ENCODE assay signal across 11 cellular contexts in the genomic region with DNA sequence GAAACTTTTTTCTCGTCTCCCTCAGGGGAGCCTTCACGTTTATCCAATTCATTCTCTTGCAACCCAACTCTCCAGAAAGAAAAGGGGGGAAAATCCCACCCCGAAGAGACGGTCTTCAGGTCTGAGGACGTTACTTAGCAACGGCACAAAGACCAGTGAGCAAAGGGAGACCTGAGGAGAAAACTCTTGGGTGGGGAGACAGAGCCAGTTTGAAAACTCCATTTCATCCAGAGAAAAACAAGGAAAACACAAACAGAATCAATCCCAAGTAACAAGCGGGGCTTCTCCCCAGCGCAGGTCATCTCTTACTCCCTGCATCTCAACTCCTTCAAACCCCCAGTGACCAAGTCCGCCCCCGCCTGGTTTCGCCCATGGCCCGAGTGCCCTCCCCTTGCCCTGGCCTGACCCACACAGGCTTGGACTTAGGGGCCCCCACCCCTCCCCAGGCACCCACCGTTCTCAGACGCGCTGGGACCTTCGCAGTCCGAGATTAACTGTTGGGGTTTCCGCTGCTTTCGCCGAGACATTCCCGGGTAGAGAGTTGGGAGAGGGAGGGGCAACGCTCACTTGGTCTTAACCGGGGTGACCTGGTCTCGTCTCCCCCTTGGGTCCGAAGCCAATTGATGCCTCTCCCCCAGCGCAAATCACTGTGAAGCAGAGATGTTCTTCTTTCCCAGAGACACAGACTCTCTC. TPM values are rescaled to one million over a fixed set of nuclear protein-coding genes. Genes with fewer than 3 reads are reported as not detected.
DNase-seq lines count a peak whose midpoint lies in the region; ATAC-seq, FAIRE-seq and TF ChIP-seq lines count a peak whose summit lies in the region.
"Had no signal": no experiment of that assay in that cellular context is flagged by ENCODE, and none has a peak within 500 bp of the region (broad histone marks: within the 10 kb centered on the region; RNA-seq: fewer than 3 reads in every experiment).

No MANE protein-coding gene starts in this region.

- POLR2A ChIA-PET in GM12878 (lab: Charles Lee), result no interaction called here

- no peak overlapping the region for H2AFZ ChIP-seq in GM12878 (ENCODE audit: control insufficient read depth, low read depth, low read length)

- no peak for FAIRE-seq in GM12878 (lab: Jason Lieb, UNC)

- in situ Hi-C loops in HAP-1 (cut with MboI; ENCODE audit: low sequenced_read_pairs) (no loop called here), GM12878 (cut with MboI) (no loop called here)

- H3K9me3 ChIP-seq in HAP-1 (no peaks in the 10 kb centered on the region), GM12878 (replicated peaks; ENCODE audit: control insufficient read depth, insufficient read depth, low read length) (no peaks in the 10 kb centered on the region), sigmoid colon (no peaks in the 10 kb centered on the region)

- H3K27ac ChIP-seq in GM12878 (ENCODE audit: control insufficient read depth, insufficient read depth), result no peak overlapping the region
- H3K27ac ChIP-seq in sigmoid colon, result no peak overlapping the region

- 0 out of 2 replicates have a peak overlapping the region, but pooled peaks have one; percentile 22 for H3K4me2 ChIP-seq in GM12878 (ENCODE audit: control insufficient read depth, insufficient read depth)

- H3K27me3 ChIP-seq in HAP-1 (ENCODE audit: low read depth) (no peaks in the 10 kb centered on the region), GM12878 (replicated peaks in 1 of 2; ENCODE audit: control insufficient read depth in 2 of 2, insufficient read depth in 2 of 2, low read length in 1 of 2) (peaks cover 5 to 7% of the 10 kb centered on the region in 2 experiments), sigmoid colon (peaks cover 0 to 47% (median 9%) of the 10 kb centered on the region in 3 donors)

- H3K36me3 ChIP-seq in HAP-1 (replicated peaks) (no peaks in the 10 kb centered on the region), GM12878 (ENCODE audit: control insufficient read depth in 2 of 2, insufficient read depth in 2 of 2, low read length in 1 of 2) (no peaks in the 10 kb centered on the region), sigmoid colon (no peaks in the 10 kb centered on the region)

- H3K9ac ChIP-seq in GM12878 (ENCODE audit: control insufficient read depth, insufficient read depth, low read length), result no peak overlapping the region

- no peaks in the 10 kb centered on the region for H3K79me2 ChIP-seq in GM12878 (ENCODE audit: control insufficient read depth, insufficient read depth, low read length)

- RAD21 ChIA-PET in GM12878 (lab: Charles Lee; ENCODE audit: unreplicated experiment), result interaction anchor here (1.0 to 1.2 kb wide), 3 partner anchors 10 to 38 kb away, joined by 3 to 6 read pairs (median 4); a partner anchor contains a TSS

- CTCF ChIA-PET in GM12878 (lab: Yijun Ruan, JAX), result interaction anchor here (0.8 to 2.2 kb wide), 4 partner anchors 10 to 48 kb away, joined by 3 to 10 read pairs (median 4); a partner anchor contains a TSS

- TF ChIP-seq CTCF in GM12878 (IDR thresholded peaks at IDR 0.05 in 2 of 3, conservative IDR thresholded peaks at IDR 0.05 in 1 of 3; ENCODE audit: control insufficient read depth in 2 of 3, extremely low read depth in 1 of 3, insufficient read depth in 1 of 3, low read depth in 3 of 3, low read length in 3 of 3) (no peak), sigmoid colon (IDR thresholded peaks at IDR 0.05) (no peak)

- TF ChIP-seq POLR2A in GM12878 (IDR thresholded peaks at IDR 0.05; ENCODE audit: low read depth, low read length), result no peak
- no peak for TF ChIP-seq POLR2A in sigmoid colon (IDR thresholded peaks at IDR 0.05)

- TF ChIP-seq RAD21 in GM12878 (IDR thresholded peaks at IDR 0.05; ENCODE audit: insufficient read depth, low read depth, low read length), result no peak

- intact Hi-C loops in GM12878 (cut with micrococcal nuclease; ENCODE audit: unreplicated experiment) (no loop called here), sigmoid colon (cut with DNase I) (no loop called here)

- DNase-seq in HAP-1 (ENCODE audit: low spot score in 2 of 2) (peak; percentile 37 to 52), GM12878 (ENCODE audit: low read depth, low spot score) (no peak), iPS-NIHi7 (ENCODE audit: extremely low spot score) (peak; percentile 29), sigmoid colon (no peak), NCI-H2081 treated with DMSO at 0.1 percent for 48 hours (lab: John Stamatoyannopoulos, UW) (no peak), dermis blood vessel endothelial cell (no peak), NCI-H187 treated with DMSO at 0.1 percent for 48 hours (lab: John Stamatoyannopoulos, UW) (no peak)
- DNase-seq: GDM1, immature natural killer cell, SW 1271 had no signal

- H3K4me1 ChIP-seq in HAP-1 (peaks cover 37% of the 10 kb centered on the region), GM12878 (ENCODE audit: control insufficient read depth, insufficient read depth, low read length) (no peaks in the 10 kb centered on the region), sigmoid colon (peaks cover 0 to 14% (median 9%) of the 10 kb centered on the region in 4 donors)

- BruUV-seq in GM12878 (replicated peaks; lab: Mats Ljungman, UMichigan), result no TSS peak

- ATAC-seq in GM12878, result peak; percentile 64
- ATAC-seq in HG02763 (IDR thresholded peaks at IDR 0.05; ENCODE audit: unreplicated experiment), result no peak

- H3K4me3 ChIP-seq in HAP-1 (peak overlapping the region; percentile 37), GM12878 (no peak overlapping the region), sigmoid colon (peak overlapping the region; percentile 26 to 46 (median 40))

- TF ChIP-seq EP300 in GM12878 (IDR thresholded peaks at IDR 0.05; ENCODE audit: borderline replicate concordance in 1 of 2, control insufficient read depth in 1 of 2, low read depth in 2 of 2, low read length in 2 of 2) (no peak), sigmoid colon (IDR thresholded peaks at IDR 0.05) (no peak)

- 6% methylated on average over 22 of the region's 26 CpGs for WGBS in GM12878 (ENCODE audit: insufficient coverage, insufficient replicate concordance, low lambda C conversion rate, missing lambda C conversion rate)
- WGBS in sigmoid colon, 2 donors, result 8% methylated on average over 26 of the region's 26 CpGs

- SMC1A ChIA-PET in GM12878 (lab: Charles Lee; ENCODE audit: uncharacterized antibody, unreplicated experiment), result interaction anchor here (0.6 to 2.8 kb wide), 8 partner anchors 10 to 64 kb away, joined by 3 to 10 read pairs (median 3); a partner anchor contains a TSS

- H4K20me1 ChIP-seq in GM12878 (ENCODE audit: control insufficient read depth, insufficient read depth), result no peaks in the 10 kb centered on the region

RNA-seq across cellular contexts. Expression of a gene that starts 10.4 kb away (rescaled TPM):
- 2.6 and 3.5 TPM in 2 replicates for total RNA-seq in GM12878 (2013; cell fraction: nucleolus; rRNA removed)
- total RNA-seq in GM12878 (2014; rRNA removed) (1.5 and 1.6 TPM in 2 replicates), GM12878 (2014; rRNA removed; fragmentation: Illumina TruSeq; extraction: Trizol) (1.7 and 1.8 TPM in 2 replicates), GM12878 (2021) (6.2 and 6.3 TPM in 2 replicates), sigmoid colon (10 to 100 TPM; 12.8 to 15.8 (median 14.1) TPM), dermis blood vessel endothelial cell (0.85 and 2.3 TPM in 2 replicates)
- 1.8 TPM for polyA plus RNA-seq in GM12878 (2011; ENCODE audit: low read depth)
- polyA plus RNA-seq in GM12878 (2011; rRNA removed) (2.0 and 2.6 TPM in 2 replicates), GM12878 (2014; fragmentation: Illumina TruSeq; extraction: Trizol) (4.7 and 5.1 TPM in 2 replicates), GM12878 (2014; fragmentation: Nextera tagmentation; extraction: Ambion mirVana) (1 to 10 TPM; 1.9 to 2.3 TPM), GM12878 (2014; rRNA removed) (3.4 and 4.5 TPM in 2 replicates), GM12878 (2016; fragmentation: Nextera tagmentation; extraction: Ambion mirVana) (1 to 10 TPM; 1.6 to 1.7 TPM), sigmoid colon (1 to 10 TPM in 1 of 3 donors, under 1 TPM in 2; 0.46 to 2.9 (median 0.60) TPM)
- polyA plus RNA-seq in GM12878 (2011; cell fraction: cytosol; rRNA removed), result 2.5 and 3.7 TPM in 2 replicates
- 3.6 and 4.6 TPM in 2 replicates for polyA plus RNA-seq in GM12878 (2011; cell fraction: nucleus; rRNA removed)
- polyA plus RNA-seq in GM12878 (2012), result 2.5 and 2.6 TPM in 2 replicates
- 2.7 and 4.1 TPM in 2 replicates for polyA minus RNA-seq in GM12878 (2011; rRNA and poly(A)+ RNA removed)
- polyA minus RNA-seq in GM12878 (2011; cell fraction: cytosol; rRNA and poly(A)+ RNA removed), result 0.80 and 2.0 TPM in 2 replicates
- 2.4 and 3.0 TPM in 2 replicates for polyA minus RNA-seq in GM12878 (2011; cell fraction: nucleus; rRNA and poly(A)+ RNA removed)

RNA-seq across cellular contexts. Expression of a gene that starts 25.4 kb away (rescaled TPM):
- 281 and 328 TPM in 2 replicates for total RNA-seq in GM12878 (2013; cell fraction: nucleolus; rRNA removed)
- total RNA-seq in GM12878 (2014; rRNA removed) (66.3 and 79.6 TPM in 2 replicates), GM12878 (2014; rRNA removed; fragmentation: Illumina TruSeq; extraction: Trizol) (54.8 and 56.5 TPM in 2 replicates), GM12878 (2021) (56.6 and 63.9 TPM in 2 replicates), sigmoid colon (10 to 100 TPM; 60.9 to 84.9 (median 75.4) TPM), dermis blood vessel endothelial cell (63.9 and 112 TPM in 2 replicates)
- polyA plus RNA-seq in GM12878 (2011; ENCODE audit: low read depth), result 37.9 TPM
- polyA plus RNA-seq in GM12878 (2011; rRNA removed) (147 and 165 TPM in 2 replicates), GM12878 (2014; fragmentation: Illumina TruSeq; extraction: Trizol) (69.4 and 71.4 TPM in 2 replicates), GM12878 (2014; fragmentation: Nextera tagmentation; extraction: Ambion mirVana) (10 to 100 TPM; 32.8 to 36.0 TPM), GM12878 (2014; rRNA removed) (82.5 and 83.9 TPM in 2 replicates), GM12878 (2016; fragmentation: Nextera tagmentation; extraction: Ambion mirVana) (10 to 100 TPM; 64.7 to 70.9 TPM), sigmoid colon (10 to 100 TPM in 1 of 3 donors, 1 to 10 TPM in 2; 5.4 to 33.5 (median 9.0) TPM)
- polyA plus RNA-seq in GM12878 (2011; cell fraction: cytosol; rRNA removed), result 126 and 137 TPM in 2 replicates
- 573 and 682 TPM in 2 replicates for polyA plus RNA-seq in GM12878 (2011; cell fraction: nucleus; rRNA removed)
- 46.9 and 50.9 TPM in 2 replicates for polyA plus RNA-seq in GM12878 (2012)
- 106 and 127 TPM in 2 replicates for polyA minus RNA-seq in GM12878 (2011; rRNA and poly(A)+ RNA removed)
- 24.3 and 36.8 TPM in 2 replicates for polyA minus RNA-seq in GM12878 (2011; cell fraction: cytosol; rRNA and poly(A)+ RNA removed)
- polyA minus RNA-seq in GM12878 (2011; cell fraction: nucleus; rRNA and poly(A)+ RNA removed), result 93.9 and 122 TPM in 2 replicates

RNA-seq across cellular contexts. Expression of a gene that starts 43.3 kb away (rescaled TPM):
- total RNA-seq in GM12878 (2013; cell fraction: nucleolus; rRNA removed), result not detected in 2 replicates
- total RNA-seq in GM12878 (2014; rRNA removed) (not detected in 2 replicates), GM12878 (2014; rRNA removed; fragmentation: Illumina TruSeq; extraction: Trizol) (not detected in 2 replicates), GM12878 (2021) (not detected in 2 replicates), sigmoid colon (not detected), dermis blood vessel endothelial cell (not detected in 2 replicates)
- polyA plus RNA-seq in GM12878 (2011; ENCODE audit: low read depth), result not detected
- polyA plus RNA-seq in GM12878 (2011; rRNA removed) (not detected in 2 replicates), GM12878 (2014; fragmentation: Illumina TruSeq; extraction: Trizol) (not detected in 2 replicates), GM12878 (2014; fragmentation: Nextera tagmentation; extraction: Ambion mirVana) (not detected), GM12878 (2014; rRNA removed) (not detected in 2 replicates), GM12878 (2016; fragmentation: Nextera tagmentation; extraction: Ambion mirVana) (not detected), sigmoid colon (not detected)
- not detected in 2 replicates for polyA plus RNA-seq in GM12878 (2011; cell fraction: cytosol; rRNA removed)
- polyA plus RNA-seq in GM12878 (2011; cell fraction: nucleus; rRNA removed), result not detected in 2 replicates
- polyA plus RNA-seq in GM12878 (2012), result not detected in 2 replicates
- not detected in 2 replicates for polyA minus RNA-seq in GM12878 (2011; rRNA and poly(A)+ RNA removed)
- polyA minus RNA-seq in GM12878 (2011; cell fraction: cytosol; rRNA and poly(A)+ RNA removed), result not detected in 2 replicates
- not detected in 2 replicates for polyA minus RNA-seq in GM12878 (2011; cell fraction: nucleus; rRNA and poly(A)+ RNA removed)
- polyA plus RNA-seq: immature natural killer cell had no signal

RNA-seq across cellular contexts. Expression of a gene that starts 59.5 kb away (rescaled TPM):
- total RNA-seq in GM12878 (2013; cell fraction: nucleolus; rRNA removed), result 49.4 and 57.4 TPM in 2 replicates
- total RNA-seq in GM12878 (2014; rRNA removed) (17.1 and 18.4 TPM in 2 replicates), GM12878 (2014; rRNA removed; fragmentation: Illumina TruSeq; extraction: Trizol) (26.0 and 27.4 TPM in 2 replicates), GM12878 (2021) (53.8 and 55.5 TPM in 2 replicates), sigmoid colon (10 to 100 TPM; 40.0 to 71.8 (median 48.5) TPM), dermis blood vessel endothelial cell (26.7 and 66.9 TPM in 2 replicates)
- polyA plus RNA-seq in GM12878 (2011; ENCODE audit: low read depth), result 58.9 TPM
- polyA plus RNA-seq in GM12878 (2011; rRNA removed) (70.3 and 113 TPM in 2 replicates), GM12878 (2014; fragmentation: Illumina TruSeq; extraction: Trizol) (59.8 and 74.8 TPM in 2 replicates), GM12878 (2014; fragmentation: Nextera tagmentation; extraction: Ambion mirVana) (10 to 100 TPM; 54.7 to 55.5 TPM), GM12878 (2014; rRNA removed) (53.1 and 54.8 TPM in 2 replicates), GM12878 (2016; fragmentation: Nextera tagmentation; extraction: Ambion mirVana) (10 to 100 TPM; 54.8 to 57.8 TPM), sigmoid colon (10 to 100 TPM; 22.2 to 34.2 (median 32.2) TPM)
- polyA plus RNA-seq in GM12878 (2011; cell fraction: cytosol; rRNA removed), result 88.9 and 111 TPM in 2 replicates
- 61.4 and 80.7 TPM in 2 replicates for polyA plus RNA-seq in GM12878 (2011; cell fraction: nucleus; rRNA removed)
- 39.8 and 70.7 TPM in 2 replicates for polyA plus RNA-seq in GM12878 (2012)
- polyA minus RNA-seq in GM12878 (2011; rRNA and poly(A)+ RNA removed), result 103 and 114 TPM in 2 replicates
- 15.1 and 27.9 TPM in 2 replicates for polyA minus RNA-seq in GM12878 (2011; cell fraction: cytosol; rRNA and poly(A)+ RNA removed)
- polyA minus RNA-seq in GM12878 (2011; cell fraction: nucleus; rRNA and poly(A)+ RNA removed), result 18.7 and 29.6 TPM in 2 replicates

RNA-seq across cellular contexts. Expression of a gene that starts 59.8 kb away (rescaled TPM):
- 60.8 and 71.3 TPM in 2 replicates for total RNA-seq in GM12878 (2013; cell fraction: nucleolus; rRNA removed)
- 10.5 and 13.1 TPM in 2 replicates for total RNA-seq in GM12878 (2014; rRNA removed)
- 18.8 and 19.9 TPM in 2 replicates for total RNA-seq in GM12878 (2014; rRNA removed; fragmentation: Illumina TruSeq; extraction: Trizol)
- total RNA-seq in GM12878 (2021), result 14.5 and 18.4 TPM in 2 replicates
- polyA plus RNA-seq in GM12878 (2011; ENCODE audit: low read depth), result 14.8 TPM
- 45.1 and 57.7 TPM in 2 replicates for polyA plus RNA-seq in GM12878 (2011; rRNA removed)
- 22.4 and 26.5 TPM in 2 replicates for polyA plus RNA-seq in GM12878 (2011; cell fraction: cytosol; rRNA removed)
- 37.8 and 42.7 TPM in 2 replicates for polyA plus RNA-seq in GM12878 (2011; cell fraction: nucleus; rRNA removed)
- 20.1 and 20.4 TPM in 2 replicates for polyA plus RNA-seq in GM12878 (2012)
- polyA plus RNA-seq in GM12878 (2014; fragmentation: Illumina TruSeq; extraction: Trizol), result 19.4 and 26.2 TPM in 2 replicates
- 1 to 10 TPM; 5.6 to 9.8 TPM for polyA plus RNA-seq in GM12878 (2014; fragmentation: Nextera tagmentation; extraction: Ambion mirVana)
- 16.4 and 18.8 TPM in 2 replicates for polyA plus RNA-seq in GM12878 (2014; rRNA removed)
- 10 to 100 TPM in 1 of 2 experiments, 1 to 10 TPM in 1; 9.6 to 10.3 TPM for polyA plus RNA-seq in GM12878 (2016; fragmentation: Nextera tagmentation; extraction: Ambion mirVana)
- 36.3 and 51.9 TPM in 2 replicates for polyA minus RNA-seq in GM12878 (2011; rRNA and poly(A)+ RNA removed)
- 8.3 and 8.5 TPM in 2 replicates for polyA minus RNA-seq in GM12878 (2011; cell fraction: cytosol; rRNA and poly(A)+ RNA removed)
- polyA minus RNA-seq in GM12878 (2011; cell fraction: nucleus; rRNA and poly(A)+ RNA removed), result 12.0 and 17.5 TPM in 2 replicates
- total RNA-seq in sigmoid colon, result 10 to 100 TPM; 22.7 to 28.5 (median 26.9) TPM
- 10 to 100 TPM in 1 of 3 donors, 1 to 10 TPM in 2; 6.7 to 10.8 (median 10.0) TPM for polyA plus RNA-seq in sigmoid colon
- 34.5 and 40.5 TPM in 2 replicates for total RNA-seq in dermis blood vessel endothelial cell

Comparison
In these comparisons a context has a peak if more than half of its experiments do, and no peak if none do; other contexts are left out.
1. DNase-seq: peak in HAP-1 (2 of 2) and iPS-NIHi7 (single experiment); none in GM12878 (single experiment), sigmoid colon (single experiment), NCI-H2081 treated with DMSO at 0.1 percent for 48 hours (single experiment), dermis blood vessel endothelial cell (single experiment) and NCI-H187 treated with DMSO at 0.1 percent for 48 hours (single experiment).